9 cellular contexts compared by ENCODE assay signal in genomic region chr10:87219370-87219769, GRCh38. TPM values are rescaled to one million over a fixed set of nuclear protein-coding genes. Genes with fewer than 3 reads are reported as not detected.
DNase-seq lines count a peak whose midpoint lies in the region; ATAC-seq, FAIRE-seq and TF ChIP-seq lines count a peak whose summit lies in the region.
"Not testable (repeated sequence)": the region's sequence is repeated elsewhere in the genome, so short reads cannot be mapped to it uniquely, and the experiment has no call there.
"Had no signal": no experiment of that assay in that cellular context is flagged by ENCODE, and none has a peak within 500 bp of the region (broad histone marks: within the 10 kb centered on the region; RNA-seq: fewer than 3 reads in every experiment).

No MANE protein-coding gene starts in this region.

- POLR2A ChIA-PET in CD8-positive, alpha-beta T cell (lab: Charles Lee); Panc1 (lab: Charles Lee); activated CD8-positive, alpha-beta T cell treated with anti-CD3 and anti-CD28 coated beads for 36 hours (lab: Charles Lee); GM12878 (lab: Charles Lee): not testable (repeated sequence)

- not testable (repeated sequence) for FAIRE-seq in GM12878 (lab: Jason Lieb, UNC)

- not testable (repeated sequence) for H2AFZ ChIP-seq in GM12878 (ENCODE audit: control insufficient read depth, low read depth, low read length)

- H3K36me3 ChIP-seq in CD8-positive, alpha-beta T cell (ENCODE audit: insufficient read depth, low read length); Panc1 (ENCODE audit: control insufficient read depth, insufficient read depth, low read length); GM12878 (ENCODE audit: control insufficient read depth in 2 of 2, insufficient read depth in 2 of 2, low read length in 1 of 2): not testable (repeated sequence)

- H3K27me3 ChIP-seq in CD8-positive, alpha-beta T cell (ENCODE audit: insufficient read depth, low read length); Panc1 (ENCODE audit: control insufficient read depth, insufficient read depth, low read length); GM12878 (replicated peaks in 1 of 2; ENCODE audit: control insufficient read depth in 2 of 2, insufficient read depth in 2 of 2, low read length in 1 of 2): not testable (repeated sequence)

- not testable (repeated sequence) for H3K9ac ChIP-seq in GM12878 (ENCODE audit: control insufficient read depth, insufficient read depth, low read length)

- H3K36me3 Mint-ChIP-seq in CD8-positive, alpha-beta T cell; activated CD8-positive, alpha-beta T cell treated with anti-CD3 and anti-CD28 coated beads for 36 hours (ENCODE audit: low read depth); activated T-cell treated with anti-CD3 and anti-CD28 coated beads, Interleukin-2, amount 50 U/mL, for 72 hours (ENCODE audit: insufficient read depth in 2 of 2); memory B cell; natural killer cell treated with Interleukin-12 subunit alpha and Interleukin-12 subunit beta and Interleukin-15 and Interleukin-18, amount 100 ng/mL, for 72 hours: not testable (repeated sequence)

- TF ChIP-seq CTCF in CD8-positive, alpha-beta T cell (IDR thresholded peaks at IDR 0.05); Panc1 (IDR thresholded peaks at IDR 0.05); activated CD8-positive, alpha-beta T cell treated with anti-CD3 and anti-CD28 coated beads for 36 hours (IDR thresholded peaks at IDR 0.05); GM12878 (IDR thresholded peaks at IDR 0.05 in 2 of 3, conservative IDR thresholded peaks at IDR 0.05 in 1 of 3; ENCODE audit: control insufficient read depth in 2 of 3, extremely low read depth in 1 of 3, insufficient read depth in 1 of 3, low read depth in 3 of 3, low read length in 3 of 3): not testable (repeated sequence)

- H3K9me3 Mint-ChIP-seq in CD8-positive, alpha-beta T cell; activated CD8-positive, alpha-beta T cell treated with anti-CD3 and anti-CD28 coated beads for 36 hours; activated T-cell treated with anti-CD3 and anti-CD28 coated beads, Interleukin-2, amount 50 U/mL, for 72 hours; memory B cell; natural killer cell treated with Interleukin-12 subunit alpha and Interleukin-12 subunit beta and Interleukin-15 and Interleukin-18, amount 100 ng/mL, for 72 hours: not testable (repeated sequence)

- not testable (repeated sequence) for H3K4me3 Mint-ChIP-seq in CD8-positive, alpha-beta T cell; activated CD8-positive, alpha-beta T cell treated with anti-CD3 and anti-CD28 coated beads for 36 hours; activated T-cell treated with anti-CD3 and anti-CD28 coated beads, Interleukin-2, amount 50 U/mL, for 72 hours; memory B cell; natural killer cell treated with Interleukin-12 subunit alpha and Interleukin-12 subunit beta and Interleukin-15 and Interleukin-18, amount 100 ng/mL, for 72 hours

- H3K27ac Mint-ChIP-seq in CD8-positive, alpha-beta T cell; activated CD8-positive, alpha-beta T cell treated with anti-CD3 and anti-CD28 coated beads for 36 hours; activated T-cell treated with anti-CD3 and anti-CD28 coated beads, Interleukin-2, amount 50 U/mL, for 72 hours; memory B cell; natural killer cell treated with Interleukin-12 subunit alpha and Interleukin-12 subunit beta and Interleukin-15 and Interleukin-18, amount 100 ng/mL, for 72 hours: not testable (repeated sequence)

- in situ Hi-C loops in Panc1 (cut with HindIII; ENCODE audit: low pct_unique_long_range_greater_than_20kb, low sequenced_read_pairs); GM12878 (cut with MboI): not testable (repeated sequence)

- not testable (repeated sequence) for TF ChIP-seq RAD21 in GM12878 (IDR thresholded peaks at IDR 0.05; ENCODE audit: insufficient read depth, low read depth, low read length)

- H3K79me2 ChIP-seq in GM12878 (ENCODE audit: control insufficient read depth, insufficient read depth, low read length), result not testable (repeated sequence)

- ATAC-seq in CD8-positive, alpha-beta T cell, result peak; percentile 70
- ATAC-seq in Panc1, result not testable (repeated sequence)
- peak; percentile 77 for ATAC-seq in activated CD8-positive, alpha-beta T cell treated with anti-CD3 and anti-CD28 coated beads for 36 hours
- peak; percentile 56 to 73 for ATAC-seq in activated T-cell treated with anti-CD3 and anti-CD28 coated beads, Interleukin-2, amount 50 U/mL, for 72 hours (replicated peaks in 1 of 2)
- peak; percentile 34; the same call in 2 of the 3 replicates for ATAC-seq in GM12878
- ATAC-seq in memory B cell (ENCODE audit: low read depth), result peak; percentile 33
- peak; percentile 78 to 85 for ATAC-seq in natural killer cell treated with Interleukin-12 subunit alpha and Interleukin-12 subunit beta and Interleukin-15 and Interleukin-18, amount 100 ng/mL, for 72 hours

- TF ChIP-seq EP300 in GM12878 (IDR thresholded peaks at IDR 0.05; ENCODE audit: borderline replicate concordance in 1 of 2, control insufficient read depth in 1 of 2, low read depth in 2 of 2, low read length in 2 of 2), result not testable (repeated sequence)

- intact Hi-C loops in CD8-positive, alpha-beta T cell (cut with DNase I, micrococcal nuclease); Panc1 (cut with micrococcal nuclease; ENCODE audit: unreplicated experiment); activated CD8-positive, alpha-beta T cell treated with anti-CD3 and anti-CD28 coated beads for 36 hours (cut with micrococcal nuclease); GM12878 (cut with micrococcal nuclease; ENCODE audit: unreplicated experiment): not testable (repeated sequence)

- H3K4me1 Mint-ChIP-seq in CD8-positive, alpha-beta T cell (ENCODE audit: low read depth); activated CD8-positive, alpha-beta T cell treated with anti-CD3 and anti-CD28 coated beads for 36 hours (ENCODE audit: low read depth); activated T-cell treated with anti-CD3 and anti-CD28 coated beads, Interleukin-2, amount 50 U/mL, for 72 hours (ENCODE audit: low read depth); memory B cell: not testable (repeated sequence)
- H3K4me1 Mint-ChIP-seq in natural killer cell treated with Interleukin-12 subunit alpha and Interleukin-12 subunit beta and Interleukin-15 and Interleukin-18, amount 100 ng/mL, for 72 hours (ENCODE audit: low read depth in 2 of 2), result peaks cover 4 to 24% of the 10 kb centered on the region in 2 donors

- not testable (repeated sequence) for TF ChIP-seq POLR2A in GM12878 (IDR thresholded peaks at IDR 0.05; ENCODE audit: low read depth, low read length)

- DNase-seq in CD8-positive, alpha-beta T cell; Panc1 (ENCODE audit: low read depth, low spot score); activated CD8-positive, alpha-beta T cell treated with anti-CD3 and anti-CD28 coated beads for 36 hours; activated T-cell treated with anti-CD3 and anti-CD28 coated beads, Interleukin-2, amount 50 U/mL, for 72 hours; GM12878 (ENCODE audit: low read depth, low spot score); memory B cell (ENCODE audit: low spot score in 2 of 2); natural killer cell treated with Interleukin-12 subunit alpha and Interleukin-12 subunit beta and Interleukin-15 and Interleukin-18, amount 100 ng/mL, for 72 hours (ENCODE audit: low spot score): not testable (repeated sequence)

- TSS peak; percentile 37 for BruUV-seq in Panc1 (replicated peaks; lab: Mats Ljungman, UMichigan)
- TSS peak; percentile 45 for BruUV-seq in GM12878 (replicated peaks; lab: Mats Ljungman, UMichigan)

- not testable (repeated sequence) for H3K27ac ChIP-seq in CD8-positive, alpha-beta T cell (ENCODE audit: low read depth, low read length); Panc1 (ENCODE audit: low read length); GM12878 (ENCODE audit: control insufficient read depth, insufficient read depth)

- 29% methylated on average over 1 of the region's 5 CpGs for WGBS in GM12878 (ENCODE audit: insufficient coverage, insufficient replicate concordance, low lambda C conversion rate, missing lambda C conversion rate)

- SMC1A ChIA-PET in GM12878 (lab: Charles Lee; ENCODE audit: uncharacterized antibody, unreplicated experiment), result not testable (repeated sequence)

- RAD21 ChIA-PET in GM12878 (lab: Charles Lee; ENCODE audit: unreplicated experiment), result not testable (repeated sequence)

- not testable (repeated sequence) for H3K9me3 ChIP-seq in CD8-positive, alpha-beta T cell (ENCODE audit: low read length); Panc1 (ENCODE audit: control insufficient read depth, insufficient read depth, low read depth, low read length); GM12878 (replicated peaks; ENCODE audit: control insufficient read depth, insufficient read depth, low read length)

- CTCF ChIA-PET in CD8-positive, alpha-beta T cell (lab: Charles Lee); Panc1 (lab: Charles Lee); activated CD8-positive, alpha-beta T cell treated with anti-CD3 and anti-CD28 coated beads for 36 hours (lab: Charles Lee); GM12878 (lab: Yijun Ruan, JAX): not testable (repeated sequence)

- H3K4me3 ChIP-seq in CD8-positive, alpha-beta T cell (ENCODE audit: low read depth, low read length); Panc1 (ENCODE audit: low read depth in 2 of 2, low read length in 2 of 2); GM12878: not testable (repeated sequence)

- not testable (repeated sequence) for H3K4me1 ChIP-seq in CD8-positive, alpha-beta T cell (ENCODE audit: insufficient read depth, low read length); Panc1 (ENCODE audit: control insufficient read depth, insufficient read depth, low read length); GM12878 (ENCODE audit: control insufficient read depth, insufficient read depth, low read length)

- H3K4me2 ChIP-seq in GM12878 (ENCODE audit: control insufficient read depth, insufficient read depth), result not testable (repeated sequence)

- H4K20me1 ChIP-seq in GM12878 (ENCODE audit: control insufficient read depth, insufficient read depth), result not testable (repeated sequence)

- H3K27me3 Mint-ChIP-seq in CD8-positive, alpha-beta T cell (ENCODE audit: low read depth); activated CD8-positive, alpha-beta T cell treated with anti-CD3 and anti-CD28 coated beads for 36 hours; activated T-cell treated with anti-CD3 and anti-CD28 coated beads, Interleukin-2, amount 50 U/mL, for 72 hours (ENCODE audit: low read depth); memory B cell; natural killer cell treated with Interleukin-12 subunit alpha and Interleukin-12 subunit beta and Interleukin-15 and Interleukin-18, amount 100 ng/mL, for 72 hours: not testable (repeated sequence)

RNA-seq across cellular contexts. Expression of gene NUTM2A, which starts 5.9 kb away (rescaled TPM):
- total RNA-seq in CD8-positive, alpha-beta T cell, result under 1 TPM; 0.25 to 0.35 TPM
- total RNA-seq in Panc1 (2021; ENCODE audit: unreplicated experiment) (0.21 TPM), GM12878 (2014; rRNA removed) (0.05 and 0.11 TPM in 2 replicates), GM12878 (2014; rRNA removed; fragmentation: Illumina TruSeq; extraction: Trizol) (not detected in 2 replicates), GM12878 (2021) (0.38 TPM in 1 of 2 replicates, not detected in the other)
- polyA plus RNA-seq in Panc1 (2012; ENCODE audit: insufficient read length), result 1.0 TPM
- total RNA-seq in activated CD8-positive, alpha-beta T cell treated with anti-CD3 and anti-CD28 coated beads for 36 hours, result under 1 TPM; 0.22 to 0.54 TPM
- total RNA-seq in activated T-cell treated with anti-CD3 and anti-CD28 coated beads, Interleukin-2, amount 50 U/mL, for 72 hours, result under 1 TPM; 0.19 to 0.35 TPM
- total RNA-seq in GM12878 (2013; cell fraction: nucleolus; rRNA removed), result 0.44 TPM in 1 of 2 replicates, not detected in the other
- polyA plus RNA-seq in GM12878 (2011; ENCODE audit: low read depth), result 0.09 TPM
- polyA plus RNA-seq in GM12878 (2011; rRNA removed) (not detected in 2 replicates), GM12878 (2014; fragmentation: Illumina TruSeq; extraction: Trizol) (0.03 TPM in 1 of 2 replicates, not detected in the other), GM12878 (2014; fragmentation: Nextera tagmentation; extraction: Ambion mirVana) (not detected), GM12878 (2014; rRNA removed) (0.20 and 0.29 TPM in 2 replicates), GM12878 (2016; fragmentation: Nextera tagmentation; extraction: Ambion mirVana) (under 1 TPM in 1 of 2 experiments, not detected in 1; 0.13 TPM)
- polyA plus RNA-seq in GM12878 (2011; cell fraction: cytosol; rRNA removed), result 0.08 and 0.22 TPM in 2 replicates
- 0.16 and 0.31 TPM in 2 replicates for polyA plus RNA-seq in GM12878 (2011; cell fraction: nucleus; rRNA removed)
- 0.18 and 0.22 TPM in 2 replicates for polyA plus RNA-seq in GM12878 (2012)
- not detected in 2 replicates for polyA minus RNA-seq in GM12878 (2011; rRNA and poly(A)+ RNA removed)
- polyA minus RNA-seq in GM12878 (2011; cell fraction: cytosol; rRNA and poly(A)+ RNA removed), result not detected in 2 replicates
- 0.29 TPM in 1 of 2 replicates, not detected in the other for polyA minus RNA-seq in GM12878 (2011; cell fraction: nucleus; rRNA and poly(A)+ RNA removed)
- total RNA-seq in natural killer cell treated with Interleukin-12 subunit alpha and Interleukin-12 subunit beta and Interleukin-15 and Interleukin-18, amount 100 ng/mL, for 72 hours, result under 1 TPM; 0.56 to 0.93 TPM
- total RNA-seq: G401 had no signal
- polyA plus RNA-seq: CD8-positive, alpha-beta memory T cell had no signal
